1 cellular context compared by ENCODE assay signal in the genomic region with DNA sequence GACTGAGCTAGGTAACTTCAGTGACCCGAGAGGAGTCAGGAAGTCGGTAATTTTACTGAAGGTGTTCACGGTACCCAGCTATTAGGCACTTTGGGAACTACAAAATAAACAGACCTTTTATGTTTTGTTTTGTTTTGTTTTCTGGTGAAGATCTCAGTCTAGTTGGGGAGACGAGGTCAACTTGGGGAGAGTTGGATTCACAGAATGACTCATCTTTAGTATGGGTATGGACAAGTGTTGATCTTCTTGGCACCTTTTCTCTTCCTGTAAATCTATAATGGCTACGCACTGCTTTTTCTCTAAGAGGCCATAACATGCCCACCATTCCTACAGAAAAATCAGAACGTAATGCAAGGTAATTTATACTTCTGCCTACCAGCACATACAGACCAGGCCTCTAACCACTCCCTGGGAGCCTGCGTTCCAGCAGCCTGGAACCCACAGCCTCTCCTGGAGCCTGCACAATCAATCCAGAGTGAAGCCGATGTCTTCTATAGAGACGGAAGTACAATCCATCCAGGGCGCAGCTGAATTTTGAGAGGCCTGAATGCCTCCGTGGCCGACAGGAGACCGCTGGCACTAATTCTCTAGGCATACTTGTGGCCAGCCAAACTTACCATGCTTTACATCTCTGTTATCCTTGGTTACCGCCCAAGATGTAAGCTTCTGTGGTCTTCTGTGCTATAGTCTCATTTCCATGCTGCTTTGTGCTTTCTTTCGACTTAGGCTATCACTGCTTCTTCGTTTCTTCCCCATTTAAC.
TF ChIP-seq lines count a peak whose summit lies in the region.

No MANE protein-coding gene starts in this region.

TF ChIP-seq in SK-N-SH, 30 proteins besides CTCF, POLR2A, EP300 and RAD21:
- no peak for TF ChIP-seq FOXM1 (IDR thresholded peaks at IDR 0.05; ENCODE audit: low read depth)
- TF ChIP-seq, protein P1, sequence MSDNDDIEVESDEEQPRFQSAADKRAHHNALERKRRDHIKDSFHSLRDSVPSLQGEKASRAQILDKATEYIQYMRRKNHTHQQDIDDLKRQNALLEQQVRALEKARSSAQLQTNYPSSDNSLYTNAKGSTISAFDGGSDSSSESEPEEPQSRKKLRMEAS (IDR thresholded peaks at IDR 0.05; ENCODE audit: low read depth) = 0 out of 2 replicates have a peak, but pooled peaks have one; percentile 9
